8 cellular contexts compared by ENCODE assay signal in genomic region chr5:157857821-157858526, GRCh38. TPM values are rescaled to one million over a fixed set of nuclear protein-coding genes. Genes with fewer than 3 reads are reported as not detected.
DNase-seq lines count a peak whose midpoint lies in the region; ATAC-seq, FAIRE-seq and TF ChIP-seq lines count a peak whose summit lies in the region.

No MANE protein-coding gene starts in this region.

- H3K36me3 Mint-ChIP-seq in WTC11, result no peaks in the 10 kb centered on the region

- peak overlapping the region; percentile 58 for H2AFZ ChIP-seq in trophoblast cell (ENCODE audit: insufficient read depth, low read length, poor library complexity)

- H3K4me2 ChIP-seq in trophoblast cell (ENCODE audit: low read length), result peak overlapping the region; percentile 64

- H3K36me3 ChIP-seq in HUES6 (ENCODE audit: control insufficient read depth, insufficient read depth, low read length) (no peaks in the 10 kb centered on the region), gastroesophageal sphincter (no peaks in the 10 kb centered on the region), trophoblast cell (ENCODE audit: control insufficient read depth in 1 of 2, insufficient read depth in 2 of 2, low read length in 2 of 2) (no peaks in the 10 kb centered on the region)

- peak overlapping the region; percentile 53 for H4K91ac ChIP-seq in trophoblast cell (ENCODE audit: low read depth, low read length)

- no peak for TF ChIP-seq POLR2A in gastroesophageal sphincter (IDR thresholded peaks at IDR 0.05)

- POLR2A ChIA-PET in WTC11 (lab: Charles Lee), result interaction anchor here (0.5 to 0.8 kb wide), 4 partner anchors 11 to 1350 kb away, joined by 3 to 4 read pairs (median 3); no protein-coding TSS in a partner anchor

- H3K4me1 Mint-ChIP-seq in WTC11, result peaks cover 48% of the 10 kb centered on the region

- H3K9me3 Mint-ChIP-seq in WTC11, result no peaks in the 10 kb centered on the region

- no peak for TF ChIP-seq EP300 in gastroesophageal sphincter (IDR thresholded peaks at IDR 0.05)

- peak overlapping the region; percentile 89 for H3K9ac ChIP-seq in HUES6 (ENCODE audit: low read length)
- H3K9ac ChIP-seq in trophoblast cell (ENCODE audit: low read length), result peak overlapping the region; percentile 97

- H2BK120ac ChIP-seq in trophoblast cell (ENCODE audit: insufficient read depth, low read length, poor library complexity), result peak overlapping the region; percentile 49

- H3K14ac ChIP-seq in trophoblast cell (ENCODE audit: low read length), result peak overlapping the region; percentile 25

- H3K23ac ChIP-seq in trophoblast cell (ENCODE audit: low read length), result no peak overlapping the region

- H3K18ac ChIP-seq in trophoblast cell (ENCODE audit: low read length), result peak overlapping the region; percentile 50

- peak overlapping the region; percentile 11 for H2AK5ac ChIP-seq in trophoblast cell (ENCODE audit: low read length)

- WGBS in gastroesophageal sphincter (ENCODE audit: low coverage in 1 of 2), 2 donors, result 0 to 6% methylated on average over 4 to 5 of the region's 5 CpGs
- no CpG with 5 or more reads among the region's 5 CpGs for WGBS in trophoblast cell (ENCODE audit: extremely low coverage, insufficient coverage, insufficient read length)

- H3K27me3 Mint-ChIP-seq in WTC11 (ENCODE audit: low read depth), result no peaks in the 10 kb centered on the region; the same call in 1 of the 2 replicates

- H2BK5ac ChIP-seq in trophoblast cell (ENCODE audit: low read depth, low read length, poor library complexity), result peak overlapping the region; percentile 27

- H3K27me3 ChIP-seq in HUES6 (ENCODE audit: control insufficient read depth, insufficient read depth, low read length), result no peaks in the 10 kb centered on the region
- H3K27me3 ChIP-seq in gastroesophageal sphincter, result no peaks in the 10 kb centered on the region
- no peaks in the 10 kb centered on the region for H3K27me3 ChIP-seq in trophoblast cell (ENCODE audit: insufficient read depth, low read length)

- peak overlapping the region; percentile 17 for H4K12ac ChIP-seq in trophoblast cell (ENCODE audit: low read depth, low read length)

- H3K79me2 ChIP-seq in trophoblast cell (ENCODE audit: control insufficient read depth, insufficient read depth, low read length, poor library complexity), result peaks cover 15% of the 10 kb centered on the region

- no peak for DNase-seq in WTC11 (ENCODE audit: low spot score)
- DNase-seq in trophoblast cell, result peak in 1 of 2 donors; percentile 24
- DNase-seq in HTR-8/SVneo (ENCODE audit: insufficient read length, low spot score), result no peak
- no peak for DNase-seq in SHP77 treated with DMSO at 0.1 percent for 48 hours (lab: John Stamatoyannopoulos, UW)

- no peaks in the 10 kb centered on the region for H3K9me3 ChIP-seq in HUES6 (ENCODE audit: control insufficient read depth, insufficient read depth, low read depth, low read length)
- no peaks in the 10 kb centered on the region for H3K9me3 ChIP-seq in gastroesophageal sphincter
- no peaks in the 10 kb centered on the region for H3K9me3 ChIP-seq in trophoblast cell (ENCODE audit: insufficient read depth, low read depth, low read length)

- FAIRE-seq in HTR-8/SVneo (lab: Jason Lieb, UNC), result no peak

- TF ChIP-seq CTCF in C4-2B (conservative IDR thresholded peaks at IDR 0.05), result no peak
- TF ChIP-seq CTCF in WTC11 (IDR thresholded peaks at IDR 0.05), result no peak
- TF ChIP-seq CTCF in gastroesophageal sphincter (IDR thresholded peaks at IDR 0.05), result no peak

- H3K4me1 ChIP-seq in HUES6 (ENCODE audit: control insufficient read depth, insufficient read depth, low read length) (peaks cover 18% of the 10 kb centered on the region), gastroesophageal sphincter (peaks cover 0 to 46% (median 15%) of the 10 kb centered on the region in 3 donors), trophoblast cell (ENCODE audit: control insufficient read depth in 1 of 2, insufficient read depth in 2 of 2, low read length in 2 of 2) (peaks cover 2 to 5% of the 10 kb centered on the region in 2 experiments)

- H3K27ac ChIP-seq in C4-2B, result peak overlapping the region; percentile 88
- peak overlapping the region; percentile 91; the same call in 1 of the 2 replicates for H3K27ac ChIP-seq in HUES6 (ENCODE audit: low read depth, low read length)
- peak overlapping the region; percentile 76 to 93 (median 90) for H3K27ac ChIP-seq in gastroesophageal sphincter
- no peak overlapping the region for H3K27ac ChIP-seq in trophoblast cell (ENCODE audit: low read depth, low read length)

- peaks cover 9% of the 10 kb centered on the region for H3K79me1 ChIP-seq in trophoblast cell (ENCODE audit: low read length)

- H4K8ac ChIP-seq in trophoblast cell (ENCODE audit: low read depth, low read length), result peak overlapping the region; percentile 80

- ATAC-seq in WTC11, result no peak
- ATAC-seq in gastroesophageal sphincter, result peak; percentile 20
- no peak for ATAC-seq in HG03565 (IDR thresholded peaks at IDR 0.05; ENCODE audit: unreplicated experiment)

- H3K4me3 ChIP-seq in HUES6 (ENCODE audit: low read depth, low read length) (peak overlapping the region; percentile 85), gastroesophageal sphincter (peak overlapping the region; percentile 94 to 99), trophoblast cell (ENCODE audit: low read depth, low read length) (peak overlapping the region; percentile 97)

- peak overlapping the region; percentile 60 for H3K4ac ChIP-seq in trophoblast cell (ENCODE audit: low read depth, low read length)

- peak overlapping the region; percentile 80 for H3K4me3 Mint-ChIP-seq in WTC11

- CTCF ChIA-PET in WTC11 (lab: Charles Lee), result interaction anchor here (0.6 to 1.4 kb wide), 6 partner anchors 29 to 137 kb away, joined by 3 to 10 read pairs (median 5); no protein-coding TSS in a partner anchor

- peak overlapping the region; percentile 93 for H3K27ac Mint-ChIP-seq in WTC11

- no peak overlapping the region for H2BK12ac ChIP-seq in trophoblast cell (ENCODE audit: low read length)

TF ChIP-seq in WTC11, 78 proteins besides CTCF, POLR2A, EP300 and RAD21:
- TF ChIP-seq ZNF232 (CRISPR knock-in tag; IDR thresholded peaks at IDR 0.05) (no peak), USF1 (CRISPR knock-in tag; IDR thresholded peaks at IDR 0.05) (no peak), ETV6 (CRISPR knock-in tag; IDR thresholded peaks at IDR 0.05) (no peak), ZNF416 (CRISPR knock-in tag; IDR thresholded peaks at IDR 0.05) (no peak)

RNA-seq across cellular contexts. Expression of gene CLINT1, which starts 1.0 kb away (rescaled TPM):
- total RNA-seq in WTC11 (2021) (74.6 to 79.6 TPM (median 76.1 TPM) in 3 replicates), gastroesophageal sphincter (100 to 1,000 TPM in 2 of 4 donors, 10 to 100 TPM in 2; 69.1 to 103 (median 88.6) TPM)
- polyA plus RNA-seq in trophoblast cell (2013), result 89.3 and 92.0 TPM in 2 replicates
